In genomic region chr1:206634365-206635079, GRCh38 we compare ENCODE assay signal across 8 cellular contexts.
DNase-seq lines count a peak whose midpoint lies in the region; ATAC-seq and TF ChIP-seq lines count a peak whose summit lies in the region.

No MANE protein-coding gene starts in this region.

- peaks cover 12% of the 10 kb centered on the region for H3K36me3 ChIP-seq in RWPE2 (ENCODE audit: low read depth)

- ATAC-seq in RWPE2 (ENCODE audit: low read depth) = peak; percentile 26; the same call in 1 of the 3 replicates
- ATAC-seq in HG03457 (IDR thresholded peaks at IDR 0.05; ENCODE audit: unreplicated experiment) = no peak

- DNase-seq in DMS153 (lab: John Stamatoyannopoulos, UW) = peak; percentile 82
- peak; percentile 63 for DNase-seq in LNCaP clone FGC (ENCODE audit: low read depth)
- DNase-seq in RWPE2 (ENCODE audit: low spot score) = peak; percentile 85
- DNase-seq in activated gamma-delta T cell treated with Interleukin-2 at 50 U/mL for 16 hours = peak; percentile 73
- peak; percentile 86 for DNase-seq in fibroblast of the conjunctiva (ENCODE audit: low read depth)
- peak; percentile 92 for DNase-seq in nephron progenitor cell
- peak; percentile 74 for DNase-seq in stimulated activated naive CD4-positive, alpha-beta T cell treated with Interleukin-2 at 50 U/mL for 16 hours (lab: John Stamatoyannopoulos, UW)

- TF ChIP-seq CTCF in LNCaP clone FGC (IDR thresholded peaks at IDR 0.05; ENCODE audit: control insufficient read depth, extremely low read depth, insufficient read depth) = peak; percentile 77
- TF ChIP-seq CTCF in RWPE2 (IDR thresholded peaks at IDR 0.05; ENCODE audit: poor library complexity, severe bottlenecking) = peak; percentile 97
- TF ChIP-seq CTCF in nephron progenitor cell (IDR thresholded peaks at IDR 0.05) = peak; percentile 86

- H3K27ac Mint-ChIP-seq in nephron progenitor cell = peak overlapping the region; percentile 38

- H3K4me1 ChIP-seq in RWPE2 (ENCODE audit: insufficient read depth, poor library complexity, severe bottlenecking) = peaks cover 24% of the 10 kb centered on the region

- H3K4me1 Mint-ChIP-seq in nephron progenitor cell = peaks cover 49% of the 10 kb centered on the region

- peaks cover 9% of the 10 kb centered on the region for H3K36me3 Mint-ChIP-seq in nephron progenitor cell (ENCODE audit: low read depth)

- H3K4me3 Mint-ChIP-seq in nephron progenitor cell = peak overlapping the region; percentile 92

- peak overlapping the region; percentile 62 for H3K27ac ChIP-seq in RWPE2 (ENCODE audit: poor library complexity, severe bottlenecking)

- H3K4me3 ChIP-seq in LNCaP clone FGC (ENCODE audit: low read depth, low read length) (peak overlapping the region; percentile 84), RWPE2 (ENCODE audit: severe bottlenecking) (peak overlapping the region; percentile 98)

- no peaks in the 10 kb centered on the region for H3K27me3 ChIP-seq in RWPE2 (ENCODE audit: insufficient read depth, poor library complexity, severe bottlenecking)

- H3K9me3 Mint-ChIP-seq in nephron progenitor cell = no peaks in the 10 kb centered on the region

- H3K27me3 Mint-ChIP-seq in nephron progenitor cell (ENCODE audit: low read depth, poor library complexity) = no peaks in the 10 kb centered on the region

- no peaks in the 10 kb centered on the region for H3K9me3 ChIP-seq in RWPE2 (ENCODE audit: severe bottlenecking)
